Comparison of ENCODE assay signal across 36 cellular contexts in the genomic region with DNA sequence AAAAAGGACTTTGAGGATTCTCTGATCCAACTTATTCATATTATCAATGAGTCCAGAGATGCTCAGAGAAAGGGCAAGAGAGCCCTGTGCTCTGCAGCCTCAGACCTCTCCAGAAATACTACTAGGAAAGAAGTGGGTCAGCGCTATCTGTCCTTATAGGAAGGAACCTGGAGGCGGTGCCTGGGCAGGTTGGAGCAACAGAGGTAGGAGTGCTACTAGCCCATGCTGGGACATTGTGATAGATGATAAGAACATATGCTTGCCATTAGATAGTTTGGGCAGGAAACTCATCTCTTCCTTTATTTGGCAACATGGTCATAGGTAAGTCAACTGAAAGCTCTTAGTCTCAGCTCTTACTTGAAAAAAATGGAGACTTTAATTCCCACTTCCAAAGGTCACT.
"Had no signal": no experiment of that assay in that cellular context is flagged by ENCODE, and none has a peak within 500 bp of the region (broad histone marks: within the 10 kb centered on the region; RNA-seq: fewer than 3 reads in every experiment).

No MANE protein-coding gene starts in this region.

- H3K27me3 ChIP-seq: ascending aorta, cardiac muscle cell had no signal

- H3K9me3 Mint-ChIP-seq: activated B cell treated with CpG ODN at 0.5 μM for 24 hours; activated CD4-positive, alpha-beta memory T cell treated with anti-CD3 and anti-CD28 coated beads for 36 hours; activated CD4-positive, alpha-beta T cell treated with anti-CD3 and anti-CD28 coated beads, Interleukin-2, amount 10 ng/mL, durations not matched to agents 24 days and 14 days; activated CD8-positive, alpha-beta T cell treated with anti-CD3 and anti-CD28 coated beads for 36 hours; activated naive CD4-positive, alpha-beta T cell treated with anti-CD3 and anti-CD28 coated beads, Interleukin-2, amount 10 ng/mL, durations not matched to agents 7 days and 5 days; activated naive CD4-positive, alpha-beta T cell treated with anti-CD3 and anti-CD28 coated beads, Interleukin-2, amount 50 U/mL, for 24 hours; activated naive CD8-positive, alpha-beta T cell treated with anti-CD3 and anti-CD28 coated beads, Interleukin-2, amount 10 ng/mL, durations not matched to agents 7 days and 5 days; activated naive CD8-positive, alpha-beta T cell treated with anti-CD3 and anti-CD28 coated beads, Interleukin-2, amount 50 U/mL, for 24 hours; activated T-cell treated with anti-CD3 and anti-CD28 coated beads, Interleukin-2, amount 50 U/mL, for 4 hours; activated T-cell treated with anti-CD3 and anti-CD28 coated beads, Interleukin-2, amount 50 U/mL, for 72 hours; activated T-helper 1 cell treated with anti-CD3 and anti-CD28 coated beads, Interleukin-12 subunit alpha, Interleukin-12 subunit beta, Interleukin-2, Interleukin-4 antibody, amounts not matched to agents 30 ng/mL and 10 ng/mL and 1 ng/mL, durations not matched to agents 14 hours and 24 hours and 36 hours; activated T-helper 17 cell treated with anti-CD3 and anti-CD28 coated beads, Interleukin-2, amount 50 U/mL, for 72 hours; central memory CD8-positive, alpha-beta T cell; T-cell; T-helper 1 cell treated with Interleukin-12 subunit alpha and Interleukin-12 subunit beta and Interleukin-4 antibody, amounts not matched to agents 30 μg/mL and 1 μg/mL, for 36 hours; T-helper 2 cell treated with Interferon-gamma antibody and Interleukin-4, amounts not matched to agents 5 μg/mL and 100 μg/mL, for 36 hours had no signal

- H3K4me1 ChIP-seq: ascending aorta had no signal

- H3K4me3 ChIP-seq: ascending aorta, cardiac muscle cell had no signal

- H3K36me3 Mint-ChIP-seq: activated CD4-positive, alpha-beta memory T cell treated with anti-CD3 and anti-CD28 coated beads for 36 hours; activated naive CD8-positive, alpha-beta T cell had no signal

- H3K27ac Mint-ChIP-seq: activated B cell treated with CpG ODN at 0.5 μM for 24 hours; activated CD4-positive, alpha-beta memory T cell treated with anti-CD3 and anti-CD28 coated beads for 36 hours; activated CD4-positive, alpha-beta T cell treated with anti-CD3 and anti-CD28 coated beads, Interleukin-2, amount 10 ng/mL, durations not matched to agents 24 days and 14 days; activated CD8-positive, alpha-beta T cell treated with anti-CD3 and anti-CD28 coated beads for 36 hours; activated naive CD4-positive, alpha-beta T cell treated with anti-CD3 and anti-CD28 coated beads, Interleukin-2, amount 10 ng/mL, durations not matched to agents 7 days and 5 days; activated naive CD4-positive, alpha-beta T cell treated with anti-CD3 and anti-CD28 coated beads, Interleukin-2, amount 50 U/mL, for 24 hours; activated naive CD8-positive, alpha-beta T cell; activated naive CD8-positive, alpha-beta T cell treated with anti-CD3 and anti-CD28 coated beads, Interleukin-2, amount 10 ng/mL, durations not matched to agents 7 days and 5 days; activated naive CD8-positive, alpha-beta T cell treated with anti-CD3 and anti-CD28 coated beads, Interleukin-2, amount 50 U/mL, for 24 hours; activated T-cell treated with anti-CD3 and anti-CD28 coated beads, Interleukin-2, amount 50 U/mL, for 72 hours; activated T-helper 1 cell treated with anti-CD3 and anti-CD28 coated beads, Interleukin-12 subunit alpha, Interleukin-12 subunit beta, Interleukin-2, Interleukin-4 antibody, amounts not matched to agents 30 ng/mL and 10 ng/mL and 1 ng/mL, durations not matched to agents 14 hours and 24 hours and 36 hours; activated T-helper 17 cell treated with anti-CD3 and anti-CD28 coated beads, Interleukin-2, amount 50 U/mL, for 72 hours; brain; T-cell; T-helper 1 cell treated with Interleukin-12 subunit alpha and Interleukin-12 subunit beta and Interleukin-4 antibody, amounts not matched to agents 30 μg/mL and 1 μg/mL, for 36 hours; T-helper 2 cell treated with Interferon-gamma antibody and Interleukin-4, amounts not matched to agents 5 μg/mL and 100 μg/mL, for 36 hours had no signal

- H3K4me3 Mint-ChIP-seq: activated B cell treated with CpG ODN at 0.5 μM for 24 hours; activated CD4-positive, alpha-beta memory T cell treated with anti-CD3 and anti-CD28 coated beads for 36 hours; activated CD4-positive, alpha-beta T cell treated with anti-CD3 and anti-CD28 coated beads, Interleukin-2, amount 10 ng/mL, durations not matched to agents 24 days and 14 days; activated CD8-positive, alpha-beta T cell treated with anti-CD3 and anti-CD28 coated beads for 36 hours; activated naive CD4-positive, alpha-beta T cell treated with anti-CD3 and anti-CD28 coated beads, Interleukin-2, amount 10 ng/mL, durations not matched to agents 7 days and 5 days; activated naive CD4-positive, alpha-beta T cell treated with anti-CD3 and anti-CD28 coated beads, Interleukin-2, amount 50 U/mL, for 24 hours; activated naive CD8-positive, alpha-beta T cell; activated naive CD8-positive, alpha-beta T cell treated with anti-CD3 and anti-CD28 coated beads, Interleukin-2, amount 10 ng/mL, durations not matched to agents 7 days and 5 days; activated naive CD8-positive, alpha-beta T cell treated with anti-CD3 and anti-CD28 coated beads, Interleukin-2, amount 50 U/mL, for 24 hours; activated T-cell treated with anti-CD3 and anti-CD28 coated beads, Interleukin-2, amount 50 U/mL, for 4 hours; activated T-cell treated with anti-CD3 and anti-CD28 coated beads, Interleukin-2, amount 50 U/mL, for 72 hours; activated T-helper 1 cell treated with anti-CD3 and anti-CD28 coated beads, Interleukin-12 subunit alpha, Interleukin-12 subunit beta, Interleukin-2, Interleukin-4 antibody, amounts not matched to agents 30 ng/mL and 10 ng/mL and 1 ng/mL, durations not matched to agents 14 hours and 24 hours and 36 hours; activated T-helper 17 cell treated with anti-CD3 and anti-CD28 coated beads, Interleukin-2, amount 50 U/mL, for 72 hours; brain; central memory CD8-positive, alpha-beta T cell; T-cell; T-helper 1 cell treated with Interleukin-12 subunit alpha and Interleukin-12 subunit beta and Interleukin-4 antibody, amounts not matched to agents 30 μg/mL and 1 μg/mL, for 36 hours; T-helper 2 cell treated with Interferon-gamma antibody and Interleukin-4, amounts not matched to agents 5 μg/mL and 100 μg/mL, for 36 hours had no signal

- DNase-seq: activated B cell treated with CpG ODN at 0.5 μM for 24 hours; activated CD4-positive, alpha-beta memory T cell treated with anti-CD3 and anti-CD28 coated beads for 36 hours; activated CD4-positive, alpha-beta T cell treated with anti-CD3 and anti-CD28 coated beads for 4 hours; activated CD4-positive, alpha-beta T cell treated with anti-CD3 and anti-CD28 coated beads, Interleukin-2, amount 10 ng/mL, durations not matched to agents 24 days and 14 days; activated CD4-positive, alpha-beta T cell treated with anti-CD3 and anti-CD28 coated beads, Interleukin-2, amount 50 U/mL, for 1 hour; activated CD4-positive, alpha-beta T cell treated with anti-CD3 and anti-CD28 coated beads, Interleukin-2, amount 50 U/mL, for 4 hours; activated CD4-positive, CD25-positive, alpha-beta regulatory T cell treated with anti-CD3 and anti-CD28 coated beads, Interleukin-2, amount 50 U/mL, for 72 hours; activated CD8-positive, alpha-beta memory T cell treated with anti-CD3 and anti-CD28 coated beads, Interleukin-2, amount 50 U/mL, for 4 hours; activated CD8-positive, alpha-beta T cell treated with anti-CD3 and anti-CD28 coated beads for 36 hours; activated effector memory CD4-positive, alpha-beta T cell treated with anti-CD3 and anti-CD28 coated beads, Interleukin-2, amount 50 U/mL, for 16 hours; activated naive CD4-positive, alpha-beta T cell treated with anti-CD3 and anti-CD28 coated beads, Interleukin-2, amount 10 ng/mL, durations not matched to agents 7 days and 5 days; activated naive CD4-positive, alpha-beta T cell treated with Interleukin-2 at 50 U/mL for 16 hours; activated naive CD8-positive, alpha-beta T cell treated with anti-CD3 and anti-CD28 coated beads, Interleukin-2, amount 10 ng/mL, durations not matched to agents 7 days and 5 days; activated naive CD8-positive, alpha-beta T cell treated with anti-CD3 and anti-CD28 coated beads, Interleukin-2, amount 50 U/mL, for 24 hours; activated T-cell treated with anti-CD3 and anti-CD28 coated beads for 4 hours; activated T-cell treated with anti-CD3 and anti-CD28 coated beads, Interleukin-2, amount 50 U/mL, for 1 hour; activated T-cell treated with anti-CD3 and anti-CD28 coated beads, Interleukin-2, amount 50 U/mL, for 4 hours; activated T-cell treated with anti-CD3 and anti-CD28 coated beads, Interleukin-2, amount 50 U/mL, for 72 hours; amygdala; anterior cingulate cortex; caudate nucleus; cerebellar nuclear complex; T-cell; T-helper 2 cell; T-helper 9 cell had no signal

- H3K4me1 Mint-ChIP-seq: activated T-helper 17 cell treated with anti-CD3 and anti-CD28 coated beads, Interleukin-2, amount 50 U/mL, for 72 hours; central memory CD8-positive, alpha-beta T cell had no signal

- H3K9me3 ChIP-seq: ascending aorta had no signal

- H3K27me3 Mint-ChIP-seq: activated naive CD4-positive, alpha-beta T cell treated with anti-CD3 and anti-CD28 coated beads, Interleukin-2, amount 50 U/mL, for 24 hours; activated naive CD8-positive, alpha-beta T cell treated with anti-CD3 and anti-CD28 coated beads, Interleukin-2, amount 10 ng/mL, durations not matched to agents 7 days and 5 days; activated naive CD8-positive, alpha-beta T cell treated with anti-CD3 and anti-CD28 coated beads, Interleukin-2, amount 50 U/mL, for 24 hours had no signal

- ATAC-seq: activated CD8-positive, alpha-beta T cell treated with anti-CD3 and anti-CD28 coated beads for 36 hours; activated naive CD8-positive, alpha-beta T cell treated with anti-CD3 and anti-CD28 coated beads, Interleukin-2, amount 50 U/mL, for 24 hours; activated T-cell treated with anti-CD3 and anti-CD28 coated beads, Interleukin-2, amount 50 U/mL, for 4 hours; activated T-cell treated with anti-CD3 and anti-CD28 coated beads, Interleukin-2, amount 50 U/mL, for 72 hours; activated T-helper 17 cell treated with anti-CD3 and anti-CD28 coated beads, Interleukin-2, amount 50 U/mL, for 72 hours; T-cell had no signal

- H3K27ac ChIP-seq: ascending aorta, cardiac muscle cell, VCaP had no signal
